25 cellular contexts compared by ENCODE assay signal in genomic region chr14:90290612-90291011, GRCh38.
"Had no signal": no experiment of that assay in that cellular context is flagged by ENCODE, and none has a peak within 500 bp of the region (broad histone marks: within the 10 kb centered on the region; RNA-seq: fewer than 3 reads in every experiment).

No MANE protein-coding gene starts in this region.

- H3K9ac ChIP-seq: neural progenitor cell had no signal

- H3K4me3 ChIP-seq: heart left ventricle, left lung, lower lobe of right lung, neural progenitor cell, right lobe of liver, skin epidermis, thyroid gland, upper lobe of left lung had no signal

- H3K4me1 ChIP-seq: foreskin keratinocyte, neural progenitor cell, thyroid gland had no signal

- H3K4me2 ChIP-seq: neural progenitor cell had no signal

- H3K4me3 Mint-ChIP-seq: central memory CD8-positive, alpha-beta T cell; dendritic cell treated with granulocyte-macrophage colony-stimulating factor and Interleukin-4, amounts not matched to agents 40 ng/mL and 50 ng/mL, for 4 days; endodermal cell; natural killer cell; neural progenitor cell; stimulated activated naive CD8-positive, alpha-beta T cell treated with anti-CD3 and anti-CD28 coated beads, Interleukin-15, Interleukin-2, amounts not matched to agents 100 ng/mL and 50 ng/mL, for 24 hours; T-helper 2 cell treated with Interferon-gamma antibody and Interleukin-4, amounts not matched to agents 5 μg/mL and 100 μg/mL, for 36 hours had no signal

- H3K27me3 ChIP-seq: foreskin keratinocyte, heart left ventricle, left lung, neural progenitor cell, right lobe of liver, thyroid gland, upper lobe of left lung had no signal

- H3K36me3 ChIP-seq: neural progenitor cell had no signal

- H3K27me3 Mint-ChIP-seq: central memory CD8-positive, alpha-beta T cell; dendritic cell treated with granulocyte-macrophage colony-stimulating factor and Interleukin-4, amounts not matched to agents 40 ng/mL and 50 ng/mL, for 4 days; stimulated activated naive CD8-positive, alpha-beta T cell treated with anti-CD3 and anti-CD28 coated beads, Interleukin-15, Interleukin-2, amounts not matched to agents 100 ng/mL and 50 ng/mL, for 24 hours had no signal

- H2AFZ ChIP-seq: neural progenitor cell had no signal

- H3K9me3 ChIP-seq: heart left ventricle, left lung, lower lobe of right lung, right lobe of liver, thyroid gland, upper lobe of left lung had no signal

- H3K27ac ChIP-seq: foreskin keratinocyte, left lung, lower lobe of right lung, neural progenitor cell, right lobe of liver, skin epidermis, thyroid gland, upper lobe of left lung had no signal

- H3K27ac Mint-ChIP-seq: natural killer cell; neural progenitor cell; stimulated activated naive CD8-positive, alpha-beta T cell treated with anti-CD3 and anti-CD28 coated beads, Interleukin-15, Interleukin-2, amounts not matched to agents 100 ng/mL and 50 ng/mL, for 24 hours; T-helper 2 cell treated with Interferon-gamma antibody and Interleukin-4, amounts not matched to agents 5 μg/mL and 100 μg/mL, for 36 hours had no signal

- DNase-seq: activated CD4-positive, alpha-beta T cell treated with anti-CD3 and anti-CD28 coated beads for 4 hours; activated CD4-positive, alpha-beta T cell treated with anti-CD3 and anti-CD28 coated beads, Interleukin-2, amount 50 U/mL, for 4 hours; anterior cingulate cortex; endodermal cell; foreskin keratinocyte; heart left ventricle; hypothalamus; kidney glomerular epithelial cell; left lung; lower lobe of right lung; mesendoderm; natural killer cell; stimulated activated CD4-positive, alpha-beta T cell treated with anti-CD3 and anti-CD28 coated beads, Interleukin-12 subunit alpha, Interleukin-12 subunit beta, amount 100 ng/mL, for 4 hours; stimulated activated CD4-positive, alpha-beta T cell treated with anti-CD3 and anti-CD28 coated beads, Interleukin-4, amount 100 ng/mL, for 1 hour; T-helper 1 cell; thyroid gland; upper lobe of left lung had no signal

- H3K9me3 Mint-ChIP-seq: activated naive CD4-positive, alpha-beta T cell treated with anti-CD3 and anti-CD28 coated beads, Interleukin-2, amount 50 U/mL, for 72 hours; central memory CD8-positive, alpha-beta T cell; dendritic cell treated with granulocyte-macrophage colony-stimulating factor and Interleukin-4, amounts not matched to agents 40 ng/mL and 50 ng/mL, for 4 days; endodermal cell; natural killer cell; neural progenitor cell; stimulated activated naive CD8-positive, alpha-beta T cell treated with anti-CD3 and anti-CD28 coated beads, Interleukin-15, Interleukin-2, amounts not matched to agents 100 ng/mL and 50 ng/mL, for 24 hours; T-helper 2 cell treated with Interferon-gamma antibody and Interleukin-4, amounts not matched to agents 5 μg/mL and 100 μg/mL, for 36 hours had no signal
